ENCODE assay signal across 8 cellular contexts in genomic region chr13:20773194-20774080, GRCh38. TPM values are rescaled to one million over a fixed set of nuclear protein-coding genes. Genes with fewer than 3 reads are reported as not detected.
DNase-seq lines count a peak whose midpoint lies in the region; ATAC-seq and TF ChIP-seq lines count a peak whose summit lies in the region.

TSS of gene EEF1AKMT1 (minus strand) at chr13:20773961. CDS start at chr13:20757598, 16,363 bp downstream.

- peaks cover 18% of the 10 kb centered on the region for H3K4me1 Mint-ChIP-seq in chondrocyte (ENCODE audit: low read depth)

- H3K27me3 Mint-ChIP-seq in chondrocyte (ENCODE audit: low read depth) = no peaks in the 10 kb centered on the region

- peak; percentile 73 for ATAC-seq in HG03378 (IDR thresholded peaks at IDR 0.05; ENCODE audit: unreplicated experiment)

- TF ChIP-seq CTCF in AG10803 (conservative IDR thresholded peaks at IDR 0.05; ENCODE audit: low read length) = no peak
- peak; percentile 27 for TF ChIP-seq CTCF in chondrocyte (IDR thresholded peaks at IDR 0.05)
- TF ChIP-seq CTCF in kidney epithelial cell (IDR thresholded peaks at IDR 0.05; ENCODE audit: insufficient read depth, low read length, poor library complexity, severe bottlenecking) = no peak

- peak within 1 kb of the TSS; percentile 74 for H3K4me3 ChIP-seq in AG10803 (ENCODE audit: low read length)
- H3K4me3 ChIP-seq in kidney epithelial cell (ENCODE audit: low read depth, low read length) = peak within 1 kb of the TSS; percentile 44

- H3K36me3 Mint-ChIP-seq in chondrocyte (ENCODE audit: low read depth) = peaks cover 14% of the 10 kb centered on the region

- no peaks in the 10 kb centered on the region for H3K27me3 ChIP-seq in kidney epithelial cell (ENCODE audit: control insufficient read depth, insufficient read depth, low read length)

- DNase-seq in AG10803 (ENCODE audit: low read depth) = peak; percentile 91
- peak; percentile 87 for DNase-seq in NCI-H460 (ENCODE audit: extremely low read depth, low read depth)
- peak; percentile 93 to 94 for DNase-seq in activated CD4-positive, alpha-beta T cell treated with anti-CD3 and anti-CD28 coated beads for 24 hours (ENCODE audit: low read depth in 2 of 2)
- peak; percentile 96 for DNase-seq in chondrocyte (ENCODE audit: low spot score)
- DNase-seq in kidney epithelial cell (ENCODE audit: low read depth) = peak; percentile 56
- DNase-seq in stimulated activated CD4-positive, alpha-beta T cell treated with anti-CD3 and anti-CD28 coated beads, Interleukin-15, amount 100 ng/mL, for 24 hours = peak; percentile 96

- H3K27ac Mint-ChIP-seq in chondrocyte (ENCODE audit: unreplicated experiment) = peak within 1 kb of the TSS; percentile 95

- H3K36me3 ChIP-seq in kidney epithelial cell (ENCODE audit: control insufficient read depth, insufficient read depth, low read length) = no peaks in the 10 kb centered on the region

- peak; percentile 97 for TF ChIP-seq POLR2A in GM19099 (IDR thresholded peaks at IDR 0.05; ENCODE audit: extremely low read depth, insufficient read length, low read depth)

- peak within 1 kb of the TSS; percentile 87 for H3K4me3 Mint-ChIP-seq in chondrocyte (ENCODE audit: unreplicated experiment)

- peaks cover 20% of the 10 kb centered on the region for H3K9me3 Mint-ChIP-seq in chondrocyte (ENCODE audit: low read depth)

RNA-seq across cellular contexts. Expression of gene EEF1AKMT1, which starts in this region (rescaled TPM):
- total RNA-seq in NCI-H460 (2014; rRNA removed; shearing (Covaris generic)) = 7.6 and 10.5 TPM in 2 replicates
- polyA plus RNA-seq in NCI-H460 (2014; cell fraction: nucleus; rRNA removed) = 4.5 TPM in 2 replicates
- 9.4 to 12.7 TPM (median 10.1 TPM) in 3 replicates for total RNA-seq in chondrocyte
- total RNA-seq in kidney epithelial cell = 11.4 and 11.9 TPM in 2 replicates

Comparison
In these comparisons a context has a peak if more than half of its experiments do, and no peak if none do; other contexts are left out.
1. Peak in every context shown above with its lines: DNase-seq, ATAC-seq and H3K4me3 ChIP-seq.